In the genomic region with DNA sequence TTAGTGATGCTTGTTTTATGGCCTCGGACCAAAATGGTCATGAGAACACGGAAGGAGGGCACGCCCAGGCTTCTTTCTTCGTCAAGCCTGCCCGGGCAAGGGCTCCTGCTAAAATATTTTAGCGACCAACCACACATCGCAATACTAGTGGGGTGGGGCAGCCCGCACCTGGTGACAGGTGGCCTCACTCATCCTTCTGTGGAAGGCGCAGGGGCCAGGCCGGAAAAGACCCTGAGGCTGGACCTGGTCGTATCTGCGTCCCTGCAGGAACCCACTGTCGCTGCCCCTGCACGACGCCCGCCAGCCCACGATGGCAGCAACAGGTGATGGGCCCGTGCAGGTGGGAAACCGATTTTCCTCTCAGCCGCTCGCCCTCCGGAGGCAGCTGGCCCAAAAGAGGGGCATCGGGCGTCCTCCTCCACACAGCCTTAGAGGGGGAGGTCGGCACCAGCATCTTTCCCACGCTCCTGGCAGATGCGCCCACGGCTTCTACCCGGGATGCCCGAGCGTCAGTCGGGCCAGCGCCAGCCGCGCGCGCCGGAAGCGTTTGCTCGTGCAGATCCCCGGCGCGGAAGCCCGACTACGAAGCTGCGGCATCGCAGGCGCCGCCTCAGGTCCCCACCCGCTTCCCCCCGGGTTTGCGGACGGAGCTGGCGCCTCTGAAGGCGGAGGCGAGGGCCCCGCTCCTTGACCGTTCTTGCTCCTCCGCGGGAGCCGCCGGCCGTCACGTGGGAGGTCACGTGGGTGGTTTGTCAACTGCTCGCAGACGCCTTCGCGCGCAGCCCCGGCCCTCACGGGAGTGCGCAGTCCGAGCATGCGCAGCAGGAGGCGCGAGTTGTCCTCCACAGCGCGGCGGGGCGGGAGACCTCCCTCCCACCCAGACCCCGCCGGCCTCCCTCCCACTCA, we compare ENCODE assay signal across 8 cellular contexts. TPM values are rescaled to one million over a fixed set of nuclear protein-coding genes. Genes with fewer than 3 reads are reported as not detected.
DNase-seq lines count a peak whose midpoint lies in the region; ATAC-seq lines count a peak whose summit lies in the region.

No MANE protein-coding gene starts in this region.

- no peaks in the 10 kb centered on the region for H3K4me1 ChIP-seq in endocrine pancreas (ENCODE audit: control insufficient read depth, insufficient read depth, low read length)

- ATAC-seq in GM19452 (IDR thresholded peaks at IDR 0.05; ENCODE audit: unreplicated experiment), result peak; percentile 58

- H3K36me3 ChIP-seq in endocrine pancreas (ENCODE audit: control insufficient read depth, insufficient read depth, low read length), result no peaks in the 10 kb centered on the region

- H3K4me3 ChIP-seq in endocrine pancreas (ENCODE audit: control insufficient read depth, insufficient read depth, low read length), result no peak overlapping the region

- peak overlapping the region; percentile 60 for H3K9ac ChIP-seq in endocrine pancreas (ENCODE audit: control insufficient read depth, insufficient read depth, low read length)

- no peaks in the 10 kb centered on the region for H3K27me3 ChIP-seq in endocrine pancreas (ENCODE audit: control insufficient read depth, insufficient read depth, low read length)

- DNase-seq in CD1c-positive myeloid dendritic cell (ENCODE audit: extremely low spot score) (peak; percentile 96), HT1080 (ENCODE audit: low read depth) (peak; percentile 78), NOMO-1 treated with dmso at 0.1 percent for 144 hours (lab: John Stamatoyannopoulos, UW; ENCODE audit: unreplicated experiment) (peak; percentile 88), mesenteric fat pad (ENCODE audit: low spot score) (peak; percentile 99)
- DNase-seq in activated CD8-positive, alpha-beta memory T cell treated with anti-CD3 and anti-CD28 coated beads, Interleukin-2, amount 50 U/mL, for 24 hours (ENCODE audit: extremely low read depth), result peak; percentile 80
- DNase-seq in stimulated activated CD8-positive, alpha-beta memory T cell treated with anti-CD3 and anti-CD28 coated beads, Interleukin-12 subunit alpha, Interleukin-12 subunit beta, amount 100 ng/mL, for 24 hours (ENCODE audit: extremely low read depth), result peak; percentile 90

- no peaks in the 10 kb centered on the region for H3K9me3 ChIP-seq in endocrine pancreas (ENCODE audit: control insufficient read depth, low read length)

RNA-seq across cellular contexts. Expression of a gene that starts 22.8 kb away (rescaled TPM):
- total RNA-seq in HT1080 (2014; rRNA removed; shearing (Covaris generic)), result 35.0 and 47.8 TPM in 2 replicates
- 30.5 and 32.7 TPM in 2 replicates for polyA plus RNA-seq in HT1080 (2015; cell fraction: cytosol; rRNA removed)
- polyA plus RNA-seq in HT1080 (2015; cell fraction: nucleus; rRNA removed), result 22.6 and 28.7 TPM in 2 replicates
- 65.3 TPM for total RNA-seq in mesenteric fat pad

RNA-seq across cellular contexts. Expression of a gene that starts 38.2 kb away (rescaled TPM):
- total RNA-seq in HT1080 (2014; rRNA removed; shearing (Covaris generic)), result 34.3 and 35.8 TPM in 2 replicates
- 69.6 and 75.6 TPM in 2 replicates for polyA plus RNA-seq in HT1080 (2015; cell fraction: cytosol; rRNA removed)
- polyA plus RNA-seq in HT1080 (2015; cell fraction: nucleus; rRNA removed), result 67.4 and 67.9 TPM in 2 replicates
- 57.3 TPM for total RNA-seq in mesenteric fat pad

RNA-seq across cellular contexts. Expression of a gene that starts 46.2 kb away (rescaled TPM):
- 38.2 and 39.6 TPM in 2 replicates for total RNA-seq in HT1080 (2014; rRNA removed; shearing (Covaris generic))
- 49.3 and 50.5 TPM in 2 replicates for polyA plus RNA-seq in HT1080 (2015; cell fraction: cytosol; rRNA removed)
- polyA plus RNA-seq in HT1080 (2015; cell fraction: nucleus; rRNA removed), result 82.2 and 88.7 TPM in 2 replicates
- 84.9 TPM for total RNA-seq in mesenteric fat pad
